Comparison of ENCODE assay signal across 5 cellular contexts in the genomic region with DNA sequence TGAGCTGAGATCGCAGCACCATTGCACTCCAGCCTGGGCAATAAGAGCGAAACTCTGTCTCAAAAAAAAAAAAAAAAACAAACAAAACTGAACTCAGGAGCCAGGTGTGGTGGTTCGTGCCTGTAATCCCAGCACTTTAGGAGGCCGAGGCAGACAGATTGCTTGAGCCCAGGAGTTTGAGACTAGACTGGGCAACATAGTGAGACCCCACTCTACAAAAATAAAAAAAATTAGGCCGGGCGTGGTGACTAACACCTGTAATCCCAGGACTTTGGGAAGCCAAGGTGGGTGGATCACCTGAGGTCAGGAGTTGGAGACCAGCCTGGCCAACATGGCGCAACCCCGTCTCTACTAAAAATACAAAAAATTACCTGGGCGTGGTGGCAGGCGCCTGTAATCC. TPM values are rescaled to one million over a fixed set of nuclear protein-coding genes. Genes with fewer than 3 reads are reported as not detected.
"Had no signal": no experiment of that assay in that cellular context is flagged by ENCODE, and none has a peak within 500 bp of the region (broad histone marks: within the 10 kb centered on the region; RNA-seq: fewer than 3 reads in every experiment).

No MANE protein-coding gene starts in this region.

RNA-seq across cellular contexts. Expression of gene FXYD3, which starts 13.7 kb away (rescaled TPM):
- total RNA-seq: HepG2, HT1080, IMR-90 had no signal
- polyA plus RNA-seq: IgD-negative memory B cell, IMR-90 had no signal

RNA-seq across cellular contexts. Expression of gene LGI4, which starts 32.9 kb away (rescaled TPM):
- total RNA-seq: HepG2, HT-29, HT1080, IMR-90 had no signal
- polyA plus RNA-seq: IgD-negative memory B cell had no signal

RNA-seq across cellular contexts. Expression of gene FXYD1, which starts 36.7 kb away (rescaled TPM):
- total RNA-seq: HepG2, HT-29, HT1080 had no signal

RNA-seq across cellular contexts. Expression of gene FXYD7, which starts 41.1 kb away (rescaled TPM):
- total RNA-seq: HepG2, HT-29, IMR-90 had no signal

RNA-seq across cellular contexts. Expression of gene FXYD5, which starts 52.6 kb away (rescaled TPM):
- total RNA-seq: HepG2 had no signal
